In genomic region chr16:2032285-2033056, GRCh38 we compare ENCODE assay signal across 6 cellular contexts. TPM values are rescaled to one million over a fixed set of nuclear protein-coding genes. Genes with fewer than 3 reads are reported as not detected.
DNase-seq lines count a peak whose midpoint lies in the region; ATAC-seq lines count a peak whose summit lies in the region.

No MANE protein-coding gene starts in this region.

- H3K27me3 ChIP-seq in SJSA1 (replicated peaks) = no peaks in the 10 kb centered on the region

- H3K4me3 Mint-ChIP-seq in stimulated activated effector memory CD8-positive, alpha-beta T cell treated with anti-CD3 and anti-CD28 coated beads, Interleukin-12 subunit alpha, Interleukin-12 subunit beta, amount 100 ng/mL, for 72 hours = no peak overlapping the region

- H3K9me3 Mint-ChIP-seq in stimulated activated effector memory CD8-positive, alpha-beta T cell treated with anti-CD3 and anti-CD28 coated beads, Interleukin-12 subunit alpha, Interleukin-12 subunit beta, amount 100 ng/mL, for 72 hours = no peaks in the 10 kb centered on the region

- H3K4me1 ChIP-seq in SJSA1 (replicated peaks) = peaks cover 55% of the 10 kb centered on the region

- peaks cover 8% of the 10 kb centered on the region for H3K4me1 Mint-ChIP-seq in stimulated activated effector memory CD8-positive, alpha-beta T cell treated with anti-CD3 and anti-CD28 coated beads, Interleukin-12 subunit alpha, Interleukin-12 subunit beta, amount 100 ng/mL, for 72 hours

- H3K9me3 ChIP-seq in SJSA1 (replicated peaks) = no peaks in the 10 kb centered on the region

- peak; percentile 49 for ATAC-seq in left ventricle myocardium superior
- no peak for ATAC-seq in stimulated activated effector memory CD8-positive, alpha-beta T cell treated with anti-CD3 and anti-CD28 coated beads, Interleukin-12 subunit alpha, Interleukin-12 subunit beta, amount 100 ng/mL, for 72 hours
- ATAC-seq in HG03571 (IDR thresholded peaks at IDR 0.05; ENCODE audit: unreplicated experiment) = no peak
- ATAC-seq in GM18502 (IDR thresholded peaks at IDR 0.05; ENCODE audit: poor library complexity, unreplicated experiment) = no peak

- H3K27ac Mint-ChIP-seq in stimulated activated effector memory CD8-positive, alpha-beta T cell treated with anti-CD3 and anti-CD28 coated beads, Interleukin-12 subunit alpha, Interleukin-12 subunit beta, amount 100 ng/mL, for 72 hours = peak overlapping the region; percentile 78

- peak overlapping the region; percentile 85 for H3K27ac ChIP-seq in SJSA1

- peak overlapping the region; percentile 50 for H3K4me3 ChIP-seq in SJSA1

- intact Hi-C loops in left ventricle myocardium superior (cut with micrococcal nuclease) = no loop called here

- peaks cover 47% of the 10 kb centered on the region for H3K36me3 ChIP-seq in SJSA1

- DNase-seq in SJSA1 (ENCODE audit: low read depth in 1 of 2, low spot score in 2 of 2) = peak in 1 of 2 experiments; percentile 29
- DNase-seq in left ventricle myocardium superior = peak; percentile 61
- DNase-seq in stimulated activated effector memory CD8-positive, alpha-beta T cell treated with anti-CD3 and anti-CD28 coated beads, Interleukin-12 subunit alpha, Interleukin-12 subunit beta, amount 100 ng/mL, for 72 hours (ENCODE audit: low spot score in 2 of 2) = no peak
- DNase-seq in activated CD4-positive, alpha-beta T cell treated with anti-CD3 and anti-CD28 coated beads for 4 hours = no peak

- no peaks in the 10 kb centered on the region for H3K36me3 Mint-ChIP-seq in stimulated activated effector memory CD8-positive, alpha-beta T cell treated with anti-CD3 and anti-CD28 coated beads, Interleukin-12 subunit alpha, Interleukin-12 subunit beta, amount 100 ng/mL, for 72 hours

RNA-seq across cellular contexts. Expression of gene NHERF2, which starts 5.8 kb away (rescaled TPM):
- total RNA-seq in SJSA1 (2014; rRNA removed; shearing (Covaris generic)) = 50.2 and 57.3 TPM in 2 replicates
- 235 TPM for total RNA-seq in left ventricle myocardium superior

RNA-seq across cellular contexts. Expression of gene NPW, which starts 12.9 kb away (rescaled TPM):
- total RNA-seq in SJSA1 (2014; rRNA removed; shearing (Covaris generic)) = not detected in 2 replicates
- total RNA-seq in left ventricle myocardium superior = not detected

RNA-seq across cellular contexts. Expression of gene NTHL1, which starts 15.2 kb away (rescaled TPM):
- 33.9 and 59.3 TPM in 2 replicates for total RNA-seq in SJSA1 (2014; rRNA removed; shearing (Covaris generic))
- 22.7 TPM for total RNA-seq in left ventricle myocardium superior

RNA-seq across cellular contexts. Expression of gene TSC2, which starts 15.3 kb away (rescaled TPM):
- 36.9 and 51.9 TPM in 2 replicates for total RNA-seq in SJSA1 (2014; rRNA removed; shearing (Covaris generic))
- 83.0 TPM for total RNA-seq in left ventricle myocardium superior

RNA-seq across cellular contexts. Expression of gene ZNF598, which starts 22.9 kb away (rescaled TPM):
- 13.5 and 20.4 TPM in 2 replicates for total RNA-seq in SJSA1 (2014; rRNA removed; shearing (Covaris generic))
- 16.0 TPM for total RNA-seq in left ventricle myocardium superior
